In genomic region chr17:60075981-60076380, GRCh38 we compare ENCODE assay signal across 18 cellular contexts. TPM values are rescaled to one million over a fixed set of nuclear protein-coding genes. Genes with fewer than 3 reads are reported as not detected.
DNase-seq lines count a peak whose midpoint lies in the region; ATAC-seq, FAIRE-seq and TF ChIP-seq lines count a peak whose summit lies in the region.
"Had no signal": no experiment of that assay in that cellular context is flagged by ENCODE, and none has a peak within 500 bp of the region (broad histone marks: within the 10 kb centered on the region; RNA-seq: fewer than 3 reads in every experiment).

No MANE protein-coding gene starts in this region.

- peak overlapping the region; percentile 22 for H3K4me3 Mint-ChIP-seq in activated CD4-positive, alpha-beta T cell treated with anti-CD3 and anti-CD28 coated beads, Interleukin-2, amount 10 ng/mL, durations not matched to agents 24 days and 14 days
- H3K4me3 Mint-ChIP-seq in activated CD4-positive, alpha-beta T cell treated with anti-CD3 and anti-CD28 coated beads, Interleukin-2, amount 10 ng/mL, durations not matched to agents 7 days and 5 days: no peak overlapping the region
- H3K4me3 Mint-ChIP-seq in T-helper 17 cell: no peak overlapping the region
- peak overlapping the region; percentile 47 for H3K4me3 Mint-ChIP-seq in nephron progenitor cell

- peaks cover 26% of the 10 kb centered on the region for H3K36me3 Mint-ChIP-seq in activated CD4-positive, alpha-beta T cell treated with anti-CD3 and anti-CD28 coated beads, Interleukin-2, amount 10 ng/mL, durations not matched to agents 24 days and 14 days (ENCODE audit: low read depth)
- peaks cover 25% of the 10 kb centered on the region for H3K36me3 Mint-ChIP-seq in activated CD4-positive, alpha-beta T cell treated with anti-CD3 and anti-CD28 coated beads, Interleukin-2, amount 10 ng/mL, durations not matched to agents 7 days and 5 days (ENCODE audit: low read depth)
- H3K36me3 Mint-ChIP-seq in T-helper 17 cell (ENCODE audit: low read depth) (peaks cover 10% of the 10 kb centered on the region), nephron progenitor cell (ENCODE audit: low read depth) (peaks cover 41% of the 10 kb centered on the region)

- no peak for FAIRE-seq in bronchial epithelial cell (lab: Jason Lieb, UNC)
- FAIRE-seq: RCC 7860 had no signal

- H3K27me3 Mint-ChIP-seq in activated CD4-positive, alpha-beta T cell treated with anti-CD3 and anti-CD28 coated beads, Interleukin-2, amount 10 ng/mL, durations not matched to agents 24 days and 14 days: no peaks in the 10 kb centered on the region
- no peaks in the 10 kb centered on the region for H3K27me3 Mint-ChIP-seq in activated CD4-positive, alpha-beta T cell treated with anti-CD3 and anti-CD28 coated beads, Interleukin-2, amount 10 ng/mL, durations not matched to agents 7 days and 5 days
- H3K27me3 Mint-ChIP-seq in T-helper 17 cell: no peaks in the 10 kb centered on the region
- peaks cover 8% of the 10 kb centered on the region for H3K27me3 Mint-ChIP-seq in nephron progenitor cell (ENCODE audit: low read depth, poor library complexity)

- intact Hi-C loops in activated CD4-positive, alpha-beta T cell treated with anti-CD3 and anti-CD28 coated beads, Interleukin-2, amount 10 ng/mL, durations not matched to agents 24 days and 14 days (cut with micrococcal nuclease): loop anchor here (5.0 kb wide), 1 partner anchor 451 kb away; the partner anchor contains the start of gene APPBP2

- H3K36me3 ChIP-seq in bronchial epithelial cell (ENCODE audit: control insufficient read depth, insufficient read depth, low read length): peaks cover 12% of the 10 kb centered on the region

- peaks cover 27% of the 10 kb centered on the region for H3K4me1 Mint-ChIP-seq in activated CD4-positive, alpha-beta T cell treated with anti-CD3 and anti-CD28 coated beads, Interleukin-2, amount 10 ng/mL, durations not matched to agents 24 days and 14 days
- peaks cover 38% of the 10 kb centered on the region for H3K4me1 Mint-ChIP-seq in activated CD4-positive, alpha-beta T cell treated with anti-CD3 and anti-CD28 coated beads, Interleukin-2, amount 10 ng/mL, durations not matched to agents 7 days and 5 days
- H3K4me1 Mint-ChIP-seq in T-helper 17 cell: peaks cover 19% of the 10 kb centered on the region
- peaks cover 32% of the 10 kb centered on the region for H3K4me1 Mint-ChIP-seq in nephron progenitor cell

- no peak for TF ChIP-seq CTCF in bronchial epithelial cell (IDR thresholded peaks at IDR 0.05; ENCODE audit: insufficient read depth, low read length, severe bottlenecking)
- no peak for TF ChIP-seq CTCF in nephron progenitor cell (IDR thresholded peaks at IDR 0.05)

- H3K9me3 Mint-ChIP-seq in activated CD4-positive, alpha-beta T cell treated with anti-CD3 and anti-CD28 coated beads, Interleukin-2, amount 10 ng/mL, durations not matched to agents 24 days and 14 days: no peaks in the 10 kb centered on the region
- H3K9me3 Mint-ChIP-seq in activated CD4-positive, alpha-beta T cell treated with anti-CD3 and anti-CD28 coated beads, Interleukin-2, amount 10 ng/mL, durations not matched to agents 7 days and 5 days: no peaks in the 10 kb centered on the region
- H3K9me3 Mint-ChIP-seq in nephron progenitor cell: no peaks in the 10 kb centered on the region

- no peak for DNase-seq in activated CD4-positive, alpha-beta T cell treated with anti-CD3 and anti-CD28 coated beads, Interleukin-2, amount 10 ng/mL, durations not matched to agents 24 days and 14 days
- no peak for DNase-seq in activated CD4-positive, alpha-beta T cell treated with anti-CD3 and anti-CD28 coated beads, Interleukin-2, amount 10 ng/mL, durations not matched to agents 7 days and 5 days
- DNase-seq in T-helper 17 cell: no peak
- peak; percentile 67 for DNase-seq in bronchial epithelial cell (ENCODE audit: low read depth)
- no peak for DNase-seq in nephron progenitor cell
- DNase-seq: ACHN, BE2C, GF-D8, GM23248, NCI-H1436 treated with DMSO at 0.1 percent for 48 hours, NCI-H2107, NCI-H446 treated with DMSO at 0.1 percent for 48 hours, NCI-H748 treated with DMSO at 0.1 percent for 48 hours, SHP77 had no signal

- POLR2A ChIA-PET in activated CD4-positive, alpha-beta T cell treated with anti-CD3 and anti-CD28 coated beads, Interleukin-2, amount 10 ng/mL, durations not matched to agents 7 days and 5 days (lab: Charles Lee): no interaction called here

- ATAC-seq in T-helper 17 cell: no peak
- ATAC-seq in GM21367 (IDR thresholded peaks at IDR 0.05; ENCODE audit: unreplicated experiment): no peak
- no peak for ATAC-seq in HG03342 (IDR thresholded peaks at IDR 0.05; ENCODE audit: unreplicated experiment)
- ATAC-seq: HCT116 had no signal

- CTCF ChIA-PET in activated CD4-positive, alpha-beta T cell treated with anti-CD3 and anti-CD28 coated beads, Interleukin-2, amount 10 ng/mL, durations not matched to agents 7 days and 5 days (lab: Charles Lee): no interaction called here

- no peaks in the 10 kb centered on the region for H3K27me3 ChIP-seq in bronchial epithelial cell (ENCODE audit: control insufficient read depth, insufficient read depth, low read length)
- H3K27me3 ChIP-seq: BE2C had no signal

- no peaks in the 10 kb centered on the region for H3K9me3 ChIP-seq in T-helper 17 cell (ENCODE audit: control insufficient read depth, low read length, poor library complexity, severe bottlenecking)
- H3K9me3 ChIP-seq: BE2C had no signal

- H3K4me3 ChIP-seq in bronchial epithelial cell (ENCODE audit: low read depth, low read length): no peak overlapping the region
- H3K4me3 ChIP-seq: GM23248 had no signal

- H3K27ac Mint-ChIP-seq in activated CD4-positive, alpha-beta T cell treated with anti-CD3 and anti-CD28 coated beads, Interleukin-2, amount 10 ng/mL, durations not matched to agents 24 days and 14 days: no peak overlapping the region
- H3K27ac Mint-ChIP-seq in activated CD4-positive, alpha-beta T cell treated with anti-CD3 and anti-CD28 coated beads, Interleukin-2, amount 10 ng/mL, durations not matched to agents 7 days and 5 days: no peak overlapping the region
- H3K27ac Mint-ChIP-seq in T-helper 17 cell (peak overlapping the region; percentile 77), nephron progenitor cell (no peak overlapping the region)

RNA-seq across cellular contexts. Expression of gene HEATR6, which starts 2.7 kb away (rescaled TPM):
- total RNA-seq in activated CD4-positive, alpha-beta T cell treated with anti-CD3 and anti-CD28 coated beads, Interleukin-2, amount 10 ng/mL, durations not matched to agents 24 days and 14 days: 32.4 and 33.7 TPM in 2 replicates
- 10 to 100 TPM; 18.7 to 19.0 TPM for total RNA-seq in activated CD4-positive, alpha-beta T cell treated with anti-CD3 and anti-CD28 coated beads, Interleukin-2, amount 10 ng/mL, durations not matched to agents 7 days and 5 days
- total RNA-seq in T-helper 17 cell: 10 to 100 TPM; 13.7 to 18.5 TPM
- total RNA-seq in bronchial epithelial cell: 11.1 and 14.2 TPM in 2 replicates

Comparison
In these comparisons a context has a peak if more than half of its experiments do, and no peak if none do; other contexts are left out.
1. H3K4me3 Mint-ChIP-seq: peak in activated CD4-positive, alpha-beta T cell treated with anti-CD3 and anti-CD28 coated beads, Interleukin-2, amount 10 ng/mL, durations not matched to agents 24 days and 14 days (single experiment) and nephron progenitor cell (single experiment); none in activated CD4-positive, alpha-beta T cell treated with anti-CD3 and anti-CD28 coated beads, Interleukin-2, amount 10 ng/mL, durations not matched to agents 7 days and 5 days (single experiment) and T-helper 17 cell (single experiment).